ENCODE assay signal across 8 cellular contexts in the genomic region with DNA sequence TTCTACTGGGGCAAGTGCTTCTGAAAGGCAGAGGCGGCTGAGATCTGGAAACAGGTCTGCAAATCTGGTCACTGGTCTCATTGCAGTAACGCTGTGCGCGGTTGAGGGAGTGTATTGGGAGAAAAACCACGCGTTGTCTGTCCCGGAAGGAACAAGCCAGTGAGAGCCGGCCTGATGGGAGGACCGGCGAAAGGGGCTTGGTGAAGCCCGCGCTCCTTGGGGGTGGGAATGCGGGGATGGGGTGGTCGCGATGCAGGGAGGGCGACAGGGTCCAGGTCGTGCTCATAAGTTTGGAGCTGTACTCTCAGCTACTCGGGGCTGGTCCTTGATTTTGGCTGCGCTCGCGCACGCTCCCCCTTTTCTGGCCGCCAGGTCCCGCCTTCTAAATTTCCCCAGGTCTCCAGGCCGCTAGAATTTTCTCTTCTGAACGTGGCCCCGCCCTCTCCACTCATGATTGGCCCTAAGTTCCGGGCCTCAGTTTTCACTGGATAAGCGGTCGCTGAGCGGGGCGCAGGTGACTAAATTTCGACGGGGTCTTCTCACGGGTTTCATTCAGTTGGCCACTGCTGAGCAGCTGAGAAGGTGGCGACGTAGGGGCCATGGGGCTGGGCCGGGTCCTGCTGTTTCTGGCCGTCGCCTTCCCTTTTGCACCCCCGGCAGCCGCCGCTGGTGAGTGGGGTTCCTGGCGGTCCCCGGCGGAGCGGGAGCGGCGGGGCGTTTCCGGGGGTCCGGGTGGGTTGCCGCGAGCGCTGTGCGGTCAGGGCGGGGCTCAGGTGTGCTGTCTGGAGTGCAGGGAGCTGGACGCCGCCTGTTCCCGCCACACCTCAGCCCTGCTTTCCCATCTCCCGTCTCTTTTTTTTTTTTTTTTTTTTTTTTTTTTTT. TPM values are rescaled to one million over a fixed set of nuclear protein-coding genes. Genes with fewer than 3 reads are reported as not detected.
A peak's percentile ranks its signal among the peaks of the same experiment; 100 is the strongest.
DNase-seq lines count a peak whose midpoint lies in the region; ATAC-seq, FAIRE-seq and TF ChIP-seq lines count a peak whose summit lies in the region.

A gene (plus strand): TSS at position 551 of the 882 bp plus-strand sequence. CDS start 49 bp downstream, at position 600.

- peaks cover 26% of the 10 kb centered on the region for H3K4me1 Mint-ChIP-seq in endodermal cell

- WGBS in endodermal cell (ENCODE audit: insufficient coverage in 1 of 2, insufficient read length in 1 of 2), 2 experiments = 2% methylated on average over 17 to 61 of the region's 61 CpGs
- WGBS in mesendoderm (ENCODE audit: extremely low coverage, insufficient coverage, low lambda C conversion rate) = no CpG with 5 or more reads among the region's 61 CpGs

- H3K4me3 Mint-ChIP-seq in endodermal cell = peak within 1 kb of the TSS; percentile 69

- H3K4me1 ChIP-seq in endodermal cell (ENCODE audit: control insufficient read depth, insufficient read depth, low read length) (no peaks in the 10 kb centered on the region), mesendoderm (ENCODE audit: control insufficient read depth, low read depth, low read length) (no peaks in the 10 kb centered on the region)

- FAIRE-seq in GM12892 (lab: Jason Lieb, UNC) = peak; percentile 91

- peak within 1 kb of the TSS; percentile 59 for H3K4me2 ChIP-seq in mesendoderm (ENCODE audit: low read length)

- no peak within 1 kb of the TSS for H4K5ac ChIP-seq in mesendoderm (ENCODE audit: low read length)

- H2BK15ac ChIP-seq in mesendoderm (replicated peaks; ENCODE audit: low read depth) = no peak within 1 kb of the TSS

- H3K36me3 ChIP-seq in endodermal cell (ENCODE audit: control insufficient read depth, insufficient read depth, low read length) = no peaks in the 10 kb centered on the region
- no peaks in the 10 kb centered on the region for H3K36me3 ChIP-seq in mesendoderm (ENCODE audit: control insufficient read depth, insufficient read depth, low read length)

- peak within 1 kb of the TSS; percentile 68 for H3K27ac Mint-ChIP-seq in endodermal cell

- no peak within 1 kb of the TSS for H2BK5ac ChIP-seq in mesendoderm (ENCODE audit: low read length)

- no peak within 1 kb of the TSS for H2BK120ac ChIP-seq in mesendoderm (ENCODE audit: low read depth, low read length)

- peaks cover 51% of the 10 kb centered on the region for H3K27me3 ChIP-seq in endodermal cell (ENCODE audit: control insufficient read depth, insufficient read depth, low read length, poor library complexity, severe bottlenecking)
- no peaks in the 10 kb centered on the region for H3K27me3 ChIP-seq in mesendoderm (ENCODE audit: insufficient read depth, low read length, poor library complexity)

- H3K4me3 ChIP-seq in endodermal cell (ENCODE audit: low read length) (peak within 1 kb of the TSS; percentile 81), mesendoderm (ENCODE audit: low read length) (peak within 1 kb of the TSS; percentile 41)

- no peak within 1 kb of the TSS for H3K27ac ChIP-seq in endodermal cell (ENCODE audit: low read depth, low read length)
- no peak within 1 kb of the TSS for H3K27ac ChIP-seq in mesendoderm (ENCODE audit: low read depth, low read length)

- no peak within 1 kb of the TSS for H2AK5ac ChIP-seq in mesendoderm (ENCODE audit: low read length)

- H3K79me1 ChIP-seq in mesendoderm (ENCODE audit: low read length) = no peaks in the 10 kb centered on the region

- no peak within 1 kb of the TSS for H4K8ac ChIP-seq in mesendoderm (ENCODE audit: low read depth, low read length)

- DNase-seq in GM12892 (ENCODE audit: insufficient read length) = peak; percentile 75
- DNase-seq in NCI-H69 (lab: John Stamatoyannopoulos, UW) = peak; percentile 96
- peak; percentile 52 to 69 (median 56) for DNase-seq in activated CD8-positive, alpha-beta memory T cell treated with anti-CD3 and anti-CD28 coated beads for 48 hours (ENCODE audit: low read depth in 2 of 3, low spot score in 2 of 3)
- peak; percentile 97 for DNase-seq in endodermal cell
- DNase-seq in mesendoderm = peak; percentile 93
- peak; percentile 76 to 79 for DNase-seq in stimulated activated CD8-positive, alpha-beta memory T cell treated with anti-CD3 and anti-CD28 coated beads, Interleukin-15, amount 100 ng/mL, for 48 hours (ENCODE audit: low read depth in 2 of 2)
- DNase-seq in mesenteric fat pad (ENCODE audit: low spot score) = no peak

- H3K9ac ChIP-seq in endodermal cell (ENCODE audit: extremely low read depth, low read length, poor library complexity, severe bottlenecking) (peak within 1 kb of the TSS; percentile 30), mesendoderm (ENCODE audit: low read length) (peak within 1 kb of the TSS; percentile 64)

- H3K27me3 Mint-ChIP-seq in endodermal cell (ENCODE audit: insufficient read depth) = peaks cover 58% of the 10 kb centered on the region

- peak within 1 kb of the TSS; percentile 54 for H3K18ac ChIP-seq in mesendoderm (ENCODE audit: low read length)

- no peak within 1 kb of the TSS for H3K23ac ChIP-seq in mesendoderm (ENCODE audit: low read length)

- no peaks in the 10 kb centered on the region for H3K79me2 ChIP-seq in mesendoderm (ENCODE audit: control insufficient read depth, insufficient read depth, low read length)

- no peak within 1 kb of the TSS for H3K4ac ChIP-seq in mesendoderm (ENCODE audit: low read depth, low read length)

- ATAC-seq in HG02870 (IDR thresholded peaks at IDR 0.05; ENCODE audit: unreplicated experiment) = peak; percentile 51

- TF ChIP-seq POLR2A in GM12892 (IDR thresholded peaks at IDR 0.05; ENCODE audit: low read depth, low read length) = no peak; the same call in 1 of the 2 replicates

- no peaks in the 10 kb centered on the region for H3K9me3 Mint-ChIP-seq in endodermal cell

- no peaks in the 10 kb centered on the region for H3K36me3 Mint-ChIP-seq in endodermal cell (ENCODE audit: low read depth)

- H3K9me3 ChIP-seq in endodermal cell (ENCODE audit: control insufficient read depth, low read length) = no peaks in the 10 kb centered on the region

- H3K56ac ChIP-seq in mesendoderm (ENCODE audit: low read length) = peak within 1 kb of the TSS; percentile 86

- TF ChIP-seq CTCF in endodermal cell (conservative IDR thresholded peaks at IDR 0.05) = peak; percentile 14

RNA-seq across cellular contexts. Expression of the gene that starts here (rescaled TPM):
- polyA plus RNA-seq in GM12892 (2012; ENCODE audit: missing spikeins) = 16.3 TPM
- total RNA-seq in endodermal cell (1 to 10 TPM; 8.2 to 8.5 TPM), mesenteric fat pad (4.5 TPM)
- 4.1 TPM for polyA plus RNA-seq in endodermal cell (2013, experiment 1 of 2)
- 4.5 TPM for polyA plus RNA-seq in endodermal cell (2013, experiment 2 of 2)
- 6.1 TPM for polyA plus RNA-seq in mesendoderm (2013, experiment 1 of 2)
- polyA plus RNA-seq in mesendoderm (2013, experiment 2 of 2) = 6.3 TPM
